1 cellular context compared by ENCODE assay signal in genomic region chr9:77735515-77735914, GRCh38.
TF ChIP-seq lines count a peak whose summit lies in the region.

No MANE protein-coding gene starts in this region.

TF ChIP-seq in GM12878, 131 proteins besides CTCF, POLR2A, EP300 and RAD21 (continued from another document):
- TF ChIP-seq ZNF687 (IDR thresholded peaks at IDR 0.05) (no peak), CBFB (IDR thresholded peaks at IDR 0.05; ENCODE audit: low read depth) (no peak), BMI1 (IDR thresholded peaks at IDR 0.05; ENCODE audit: borderline replicate concordance) (no peak), EGR1 (IDR thresholded peaks at IDR 0.05; ENCODE audit: borderline replicate concordance in 1 of 2, low read depth in 2 of 2, low read length in 2 of 2) (no peak), HDGF (IDR thresholded peaks at IDR 0.05) (no peak), MYB (IDR thresholded peaks at IDR 0.05; ENCODE audit: borderline replicate concordance, low read depth, low read length) (no peak), BACH1 (IDR thresholded peaks at IDR 0.05; ENCODE audit: borderline replicate concordance) (no peak), EED (IDR thresholded peaks at IDR 0.05; ENCODE audit: low read depth) (no peak), E2F8 (IDR thresholded peaks at IDR 0.05; ENCODE audit: low read depth, partially characterized antibody) (no peak), CBX3 (IDR thresholded peaks at IDR 0.05; ENCODE audit: borderline replicate concordance, low read depth) (no peak)
